24 cellular contexts compared by ENCODE assay signal in the genomic region with DNA sequence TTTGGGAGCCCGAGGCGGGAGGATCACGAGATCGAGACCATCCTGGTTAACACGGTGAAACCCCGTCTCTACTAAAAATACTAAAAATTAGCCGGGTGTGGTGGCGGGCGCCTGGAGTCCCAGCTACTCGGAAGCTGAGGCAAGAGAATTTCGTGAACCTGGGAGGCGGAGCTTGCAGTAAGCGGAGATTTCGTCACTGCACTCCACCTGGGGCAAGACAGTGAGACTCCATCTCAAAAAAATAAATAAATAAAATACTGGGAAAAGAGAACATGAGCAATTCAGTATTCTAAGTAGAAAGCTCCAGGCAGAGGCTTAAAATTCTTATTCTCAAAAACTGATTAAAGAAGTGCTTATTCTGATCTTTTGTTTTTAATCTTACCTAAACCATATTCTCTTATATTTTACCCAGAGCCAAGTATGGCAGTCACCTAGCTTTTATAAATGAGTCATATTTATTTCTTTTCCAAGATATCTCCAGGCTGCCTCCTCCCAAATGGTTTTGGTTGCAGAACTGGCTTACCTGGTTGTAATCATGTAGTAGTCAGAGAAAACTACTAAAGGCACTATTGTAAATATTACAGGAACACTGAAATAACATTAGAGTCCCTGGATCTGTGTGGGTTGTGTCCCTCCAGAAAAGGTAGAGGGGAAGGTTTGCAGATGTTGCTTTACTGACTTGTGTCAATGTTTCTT.
"Had no signal": no experiment of that assay in that cellular context is flagged by ENCODE, and none has a peak within 500 bp of the region (broad histone marks: within the 10 kb centered on the region; RNA-seq: fewer than 3 reads in every experiment).

No MANE protein-coding gene starts in this region.

- H3K27ac ChIP-seq: breast epithelium had no signal

- H3K36me3 ChIP-seq: breast epithelium had no signal

- H3K27me3 ChIP-seq: breast epithelium had no signal

- H3K27ac Mint-ChIP-seq: activated B cell treated with CpG ODN at 0.5 μM for 24 hours; activated CD4-positive, alpha-beta T cell treated with anti-CD3 and anti-CD28 coated beads, Interleukin-2, amount 10 ng/mL, durations not matched to agents 24 days and 14 days; activated CD8-positive, alpha-beta memory T cell treated with anti-CD3 and anti-CD28 coated beads, Interleukin-2, amount 10 ng/mL, durations not matched to agents 7 days and 5 days; activated naive CD4-positive, alpha-beta T cell treated with anti-CD3 and anti-CD28 coated beads, Interleukin-2, amount 50 U/mL, for 24 hours; activated T-cell treated with anti-CD3 and anti-CD28 coated beads, Interleukin-2, amount 50 U/mL, for 24 hours; activated T-helper 1 cell treated with anti-CD3 and anti-CD28 coated beads, Interleukin-12 subunit alpha, Interleukin-12 subunit beta, Interleukin-2, Interleukin-4 antibody, amounts not matched to agents 30 ng/mL and 10 ng/mL and 1 ng/mL, durations not matched to agents 14 hours and 24 hours and 36 hours; IgD-negative memory B cell; T-helper 17 cell had no signal

- H3K4me3 Mint-ChIP-seq: activated B cell treated with CpG ODN at 0.5 μM for 24 hours; activated CD4-positive, alpha-beta T cell treated with anti-CD3 and anti-CD28 coated beads, Interleukin-2, amount 10 ng/mL, durations not matched to agents 24 days and 14 days; activated CD8-positive, alpha-beta memory T cell treated with anti-CD3 and anti-CD28 coated beads, Interleukin-2, amount 10 ng/mL, durations not matched to agents 7 days and 5 days; activated naive CD4-positive, alpha-beta T cell treated with anti-CD3 and anti-CD28 coated beads, Interleukin-2, amount 50 U/mL, for 24 hours; activated T-cell treated with anti-CD3 and anti-CD28 coated beads, Interleukin-2, amount 50 U/mL, for 24 hours; activated T-helper 1 cell treated with anti-CD3 and anti-CD28 coated beads, Interleukin-12 subunit alpha, Interleukin-12 subunit beta, Interleukin-2, Interleukin-4 antibody, amounts not matched to agents 30 ng/mL and 10 ng/mL and 1 ng/mL, durations not matched to agents 14 hours and 24 hours and 36 hours; IgD-negative memory B cell; T-helper 17 cell had no signal

- FAIRE-seq: RCC 7860 had no signal

- DNase-seq: activated B cell treated with CpG ODN at 0.5 μM for 24 hours; activated CD4-positive, alpha-beta T cell treated with anti-CD3 and anti-CD28 coated beads for 1 hour; activated CD4-positive, alpha-beta T cell treated with anti-CD3 and anti-CD28 coated beads, Interleukin-2, amount 10 ng/mL, durations not matched to agents 24 days and 14 days; activated CD4-positive, alpha-beta T cell treated with anti-CD3 and anti-CD28 coated beads, Interleukin-2, amount 50 U/mL, for 48 hours; activated CD8-positive, alpha-beta memory T cell treated with anti-CD3 and anti-CD28 coated beads, Interleukin-2, amount 10 ng/mL, durations not matched to agents 7 days and 5 days; activated effector memory CD4-positive, alpha-beta T cell treated with Interleukin-2 at 50 U/mL for 16 hours; activated naive CD4-positive, alpha-beta T cell; activated T-cell treated with anti-CD3 and anti-CD28 coated beads, Interleukin-2, amount 50 U/mL, for 24 hours; aorta; NCI-H1105 treated with DMSO at 0.1 percent for 48 hours; NCI-H146; NCI-H187 treated with DMSO at 0.1 percent for 48 hours; NCI-H2081 treated with DMSO at 0.1 percent for 48 hours; NCI-H226; NCI-H526; NCI-H774; SIG-M5; T-helper 17 cell; T-helper 9 cell had no signal

- H3K4me1 ChIP-seq: breast epithelium had no signal

- H3K4me3 ChIP-seq: breast epithelium had no signal

- H3K36me3 Mint-ChIP-seq: activated CD8-positive, alpha-beta memory T cell treated with anti-CD3 and anti-CD28 coated beads, Interleukin-2, amount 10 ng/mL, durations not matched to agents 7 days and 5 days had no signal

- H3K9me3 ChIP-seq: breast epithelium had no signal

- ATAC-seq: activated CD8-positive, alpha-beta memory T cell treated with anti-CD3 and anti-CD28 coated beads, Interleukin-2, amount 10 ng/mL, durations not matched to agents 7 days and 5 days; T-helper 17 cell had no signal

- H3K4me1 Mint-ChIP-seq: activated B cell treated with CpG ODN at 0.5 μM for 24 hours; activated CD4-positive, alpha-beta T cell treated with anti-CD3 and anti-CD28 coated beads, Interleukin-2, amount 10 ng/mL, durations not matched to agents 24 days and 14 days; activated CD8-positive, alpha-beta memory T cell treated with anti-CD3 and anti-CD28 coated beads, Interleukin-2, amount 10 ng/mL, durations not matched to agents 7 days and 5 days; activated naive CD4-positive, alpha-beta T cell treated with anti-CD3 and anti-CD28 coated beads, Interleukin-2, amount 50 U/mL, for 24 hours; IgD-negative memory B cell; T-helper 17 cell had no signal

- H3K9me3 Mint-ChIP-seq: activated CD4-positive, alpha-beta T cell treated with anti-CD3 and anti-CD28 coated beads, Interleukin-2, amount 10 ng/mL, durations not matched to agents 24 days and 14 days; activated T-cell treated with anti-CD3 and anti-CD28 coated beads, Interleukin-2, amount 50 U/mL, for 24 hours had no signal
